Comparison of ENCODE assay signal across 9 cellular contexts in the genomic region with DNA sequence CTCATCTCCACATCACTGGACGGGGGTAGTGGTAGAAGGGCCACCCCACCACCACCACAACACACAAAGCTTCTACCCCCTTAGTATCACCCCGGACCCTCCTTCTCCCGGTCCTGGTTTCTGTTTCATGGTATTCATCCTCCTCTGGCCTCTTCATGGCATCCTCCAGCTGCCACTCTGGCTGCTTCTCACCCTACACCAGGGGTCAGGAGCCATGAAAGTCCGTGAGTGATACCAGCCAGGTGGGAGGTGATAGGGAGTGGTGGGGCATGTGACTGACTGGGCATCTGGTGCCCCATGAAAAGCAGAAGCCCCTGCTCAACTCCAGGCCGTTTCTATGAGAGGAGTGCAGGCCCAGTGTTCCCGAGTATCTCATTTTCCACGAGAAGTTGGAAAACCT.
DNase-seq lines count a peak whose midpoint lies in the region; ATAC-seq and TF ChIP-seq lines count a peak whose summit lies in the region.
"Had no signal": no experiment of that assay in that cellular context is flagged by ENCODE, and none has a peak within 500 bp of the region (broad histone marks: within the 10 kb centered on the region; RNA-seq: fewer than 3 reads in every experiment).

No MANE protein-coding gene starts in this region.

- no peak for ATAC-seq in activated naive CD8-positive, alpha-beta T cell treated with anti-CD3 and anti-CD28 coated beads, Interleukin-2, amount 50 U/mL, for 24 hours
- ATAC-seq in right lobe of liver = peak in 2 of 4 donors; percentile 6 to 11
- ATAC-seq: Panc1 had no signal

- no peaks in the 10 kb centered on the region for H3K36me3 ChIP-seq in right lobe of liver
- H3K36me3 ChIP-seq in subcutaneous abdominal adipose tissue (ENCODE audit: control insufficient read depth in 5 of 5, insufficient read depth in 5 of 5, low read length in 5 of 5) = peaks cover 0 to 14% (median 4%) of the 10 kb centered on the region in 5 donors

- WGBS in right lobe of liver (ENCODE audit: insufficient coverage, low coverage, low lambda C conversion rate, missing lambda C conversion rate) = 83% methylated on average over 3 of the region's 7 CpGs

- DNase-seq in RWPE1 (ENCODE audit: low spot score) (no peak), right lobe of liver (no peak), DMS79 (lab: John Stamatoyannopoulos, UW) (no peak), AG08396 (ENCODE audit: low spot score) (no peak), amniotic stem cell (lab: John Stamatoyannopoulos, UW) (no peak)
- no peak for DNase-seq in activated naive CD8-positive, alpha-beta T cell treated with anti-CD3 and anti-CD28 coated beads, Interleukin-2, amount 50 U/mL, for 24 hours
- DNase-seq: Caco-2 had no signal

- H3K27ac Mint-ChIP-seq in activated naive CD8-positive, alpha-beta T cell treated with anti-CD3 and anti-CD28 coated beads, Interleukin-2, amount 50 U/mL, for 24 hours = peak overlapping the region; percentile 19

- no peaks in the 10 kb centered on the region for H3K9me3 ChIP-seq in right lobe of liver
- H3K9me3 ChIP-seq in subcutaneous abdominal adipose tissue (ENCODE audit: control insufficient read depth in 5 of 5, low read length in 5 of 5) = no peaks in the 10 kb centered on the region
- H3K9me3 ChIP-seq: Caco-2 had no signal

- peaks cover 41% of the 10 kb centered on the region for H3K4me1 Mint-ChIP-seq in activated naive CD8-positive, alpha-beta T cell treated with anti-CD3 and anti-CD28 coated beads, Interleukin-2, amount 50 U/mL, for 24 hours

- POLR2A ChIA-PET in RWPE1 (lab: Yijun Ruan, JAX; ENCODE audit: low non-redundant PET) = no interaction called here

- H3K27me3 ChIP-seq in right lobe of liver = no peaks in the 10 kb centered on the region
- no peaks in the 10 kb centered on the region for H3K27me3 ChIP-seq in subcutaneous abdominal adipose tissue (ENCODE audit: control insufficient read depth in 5 of 5, insufficient read depth in 4 of 5, low read length in 5 of 5)

- H3K9me3 Mint-ChIP-seq in activated naive CD8-positive, alpha-beta T cell treated with anti-CD3 and anti-CD28 coated beads, Interleukin-2, amount 50 U/mL, for 24 hours = no peaks in the 10 kb centered on the region

- H3K27ac ChIP-seq in RWPE1 (peak overlapping the region; percentile 31), right lobe of liver (peak overlapping the region; percentile 36 to 59 (median 42)), subcutaneous abdominal adipose tissue (ENCODE audit: low read depth, low read length) (peak overlapping the region; percentile 45)

- CTCF ChIA-PET in RWPE1 (lab: Yijun Ruan, JAX) = interaction anchor here (0.9 kb wide), 1 partner anchor 15 kb away, joined by 3 read pairs; no protein-coding TSS in a partner anchor

- H3K4me3 Mint-ChIP-seq in activated naive CD8-positive, alpha-beta T cell treated with anti-CD3 and anti-CD28 coated beads, Interleukin-2, amount 50 U/mL, for 24 hours = no peak overlapping the region

- H3K4me3 ChIP-seq in right lobe of liver (no peak overlapping the region), subcutaneous abdominal adipose tissue (ENCODE audit: low read depth in 1 of 5, low read length in 5 of 5) (no peak overlapping the region)

- TF ChIP-seq CTCF in RWPE1 (conservative IDR thresholded peaks at IDR 0.05; ENCODE audit: low read depth) (no peak), right lobe of liver (IDR thresholded peaks at IDR 0.05) (no peak)

- peak overlapping the region in 1 of 5 donors; percentile 39 for H3K9ac ChIP-seq in subcutaneous abdominal adipose tissue (ENCODE audit: low read length in 5 of 5)

- H3K4me1 ChIP-seq in right lobe of liver (peaks cover 0 to 29% (median 11%) of the 10 kb centered on the region in 4 donors), subcutaneous abdominal adipose tissue (ENCODE audit: control insufficient read depth in 5 of 5, insufficient read depth in 5 of 5, low read length in 5 of 5) (peaks cover 8 to 36% (median 19%) of the 10 kb centered on the region in 5 donors)

- intact Hi-C loops in right lobe of liver (cut with DNase I) = no loop called here

- peaks cover 76% of the 10 kb centered on the region for H3K36me3 Mint-ChIP-seq in activated naive CD8-positive, alpha-beta T cell treated with anti-CD3 and anti-CD28 coated beads, Interleukin-2, amount 50 U/mL, for 24 hours (ENCODE audit: low read depth)

- no peak for TF ChIP-seq POLR2A in right lobe of liver (IDR thresholded peaks at IDR 0.05)

- no peaks in the 10 kb centered on the region for H3K27me3 Mint-ChIP-seq in activated naive CD8-positive, alpha-beta T cell treated with anti-CD3 and anti-CD28 coated beads, Interleukin-2, amount 50 U/mL, for 24 hours
